Comparison of ENCODE assay signal across 21 cellular contexts in genomic region chr9:11235061-11235460, GRCh38.
A peak's percentile ranks its signal among the peaks of the same experiment; 100 is the strongest.
DNase-seq lines count a peak whose midpoint lies in the region; FAIRE-seq and TF ChIP-seq lines count a peak whose summit lies in the region.
"Had no signal": no experiment of that assay in that cellular context is flagged by ENCODE, and none has a peak within 500 bp of the region (broad histone marks: within the 10 kb centered on the region; RNA-seq: fewer than 3 reads in every experiment).

No MANE protein-coding gene starts in this region.

- H3K27ac ChIP-seq in astrocyte (ENCODE audit: low read depth, low read length) (no peak overlapping the region), mesenchymal stem cell (ENCODE audit: low read length, poor library complexity, severe bottlenecking) (no peak overlapping the region), trophoblast cell (ENCODE audit: low read depth, low read length) (peak overlapping the region; percentile 66)

- H3K27me3 ChIP-seq in astrocyte (ENCODE audit: insufficient read depth, low read length) (no peaks in the 10 kb centered on the region), mesenchymal stem cell (ENCODE audit: control insufficient read depth in 1 of 2, insufficient read depth in 1 of 2, low read length in 2 of 2) (no peaks in the 10 kb centered on the region), trophoblast cell (ENCODE audit: insufficient read depth, low read length) (no peaks in the 10 kb centered on the region)
- H3K27me3 ChIP-seq: BE2C had no signal

- no peak for TF ChIP-seq POLR2A in H54 (IDR thresholded peaks at IDR 0.05; ENCODE audit: low read depth, low read length)

- H2AFZ ChIP-seq in astrocyte (ENCODE audit: low read depth, low read length) (no peak overlapping the region), mesenchymal stem cell (ENCODE audit: low read depth, low read length) (no peak overlapping the region), trophoblast cell (ENCODE audit: insufficient read depth, low read length, poor library complexity) (no peak overlapping the region)

- H3K18ac ChIP-seq in mesenchymal stem cell (ENCODE audit: low read depth in 1 of 2, low read length in 2 of 2) (no peak overlapping the region), trophoblast cell (ENCODE audit: low read length) (no peak overlapping the region)

- H3K4me2 ChIP-seq in astrocyte (ENCODE audit: low read length) (no peak overlapping the region), mesenchymal stem cell (ENCODE audit: low read length, poor library complexity, severe bottlenecking) (no peak overlapping the region), trophoblast cell (ENCODE audit: low read length) (peak overlapping the region; percentile 19)

- H3K9me3 ChIP-seq in astrocyte (ENCODE audit: insufficient read depth, low read depth, low read length), result no peaks in the 10 kb centered on the region
- H3K9me3 ChIP-seq in mesenchymal stem cell (ENCODE audit: control insufficient read depth, low read length), result peaks cover 16% of the 10 kb centered on the region
- H3K9me3 ChIP-seq in trophoblast cell (ENCODE audit: insufficient read depth, low read depth, low read length), result no peaks in the 10 kb centered on the region
- H3K9me3 ChIP-seq: BE2C, HAP-1 had no signal

- H3K9ac ChIP-seq in astrocyte (ENCODE audit: low read length) (no peak overlapping the region), mesenchymal stem cell (ENCODE audit: low read length) (no peak overlapping the region), trophoblast cell (ENCODE audit: low read length) (no peak overlapping the region)

- H3K36me3 ChIP-seq in astrocyte (ENCODE audit: insufficient read depth, low read length) (no peaks in the 10 kb centered on the region), mesenchymal stem cell (ENCODE audit: control insufficient read depth in 1 of 2, insufficient read depth in 2 of 2, low read depth in 1 of 2, low read length in 2 of 2) (no peaks in the 10 kb centered on the region), trophoblast cell (ENCODE audit: control insufficient read depth in 1 of 2, insufficient read depth in 2 of 2, low read length in 2 of 2) (no peaks in the 10 kb centered on the region)
- H3K36me3 ChIP-seq: BE2C, HAP-1 had no signal

- H2AK5ac ChIP-seq in mesenchymal stem cell (ENCODE audit: low read length, severe bottlenecking) (no peak overlapping the region), trophoblast cell (ENCODE audit: low read length) (no peak overlapping the region)

- H4K91ac ChIP-seq in mesenchymal stem cell (ENCODE audit: low read length), result no peak overlapping the region
- peak overlapping the region; percentile 23 for H4K91ac ChIP-seq in trophoblast cell (ENCODE audit: low read depth, low read length)

- no peak overlapping the region for H2BK120ac ChIP-seq in mesenchymal stem cell (ENCODE audit: low read depth, low read length)
- H2BK120ac ChIP-seq in trophoblast cell (ENCODE audit: insufficient read depth, low read length, poor library complexity), result no peak overlapping the region

- WGBS in mesenchymal stem cell, result 53% methylated on average over 2 of the region's 2 CpGs
- no CpG with 5 or more reads among the region's 2 CpGs for WGBS in trophoblast cell (ENCODE audit: extremely low coverage, insufficient coverage, insufficient read length)

- H3K4ac ChIP-seq in mesenchymal stem cell (ENCODE audit: low read depth in 1 of 2, low read length in 2 of 2), result no peak overlapping the region
- no peak overlapping the region for H3K4ac ChIP-seq in trophoblast cell (ENCODE audit: low read depth, low read length)

- H4K12ac ChIP-seq in trophoblast cell (ENCODE audit: low read depth, low read length), result no peak overlapping the region

- H3K27me3 Mint-ChIP-seq in astrocyte (ENCODE audit: low read depth, unreplicated experiment) (no peaks in the 10 kb centered on the region), immature natural killer cell (ENCODE audit: low read depth in 3 of 3) (no peaks in the 10 kb centered on the region)
- H3K27me3 Mint-ChIP-seq: CD4-positive, CD25-positive, alpha-beta regulatory T cell; CD8-positive, alpha-beta memory T cell had no signal

- FAIRE-seq in astrocyte (lab: Jason Lieb, UNC), result no peak
- FAIRE-seq in H54 (lab: Jason Lieb, UNC), result no peak
- FAIRE-seq: A204.1, GM12878 had no signal

- no peak overlapping the region for H2BK5ac ChIP-seq in mesenchymal stem cell (ENCODE audit: low read depth, low read length, poor library complexity, severe bottlenecking)
- H2BK5ac ChIP-seq in trophoblast cell (ENCODE audit: low read depth, low read length, poor library complexity), result no peak overlapping the region

- no peaks in the 10 kb centered on the region for H4K20me1 ChIP-seq in astrocyte (ENCODE audit: insufficient read depth, low read length)

- no peaks in the 10 kb centered on the region for H3K79me1 ChIP-seq in mesenchymal stem cell (replicated peaks; ENCODE audit: low read length, poor library complexity, severe bottlenecking)
- H3K79me1 ChIP-seq in trophoblast cell (ENCODE audit: low read length), result no peaks in the 10 kb centered on the region

- DNase-seq in astrocyte (ENCODE audit: low read depth), result no peak
- peak; percentile 12 for DNase-seq in mesenchymal stem cell
- DNase-seq in trophoblast cell, result no peak
- no peak for DNase-seq in activated effector memory CD4-positive, alpha-beta T cell treated with anti-CD3 and anti-CD28 coated beads, Interleukin-2, amount 50 U/mL, for 16 hours
- DNase-seq in NCI-H82 treated with DMSO at 0.1 percent for 48 hours (lab: John Stamatoyannopoulos, UW; ENCODE audit: unreplicated experiment), result no peak
- DNase-seq in H54 (ENCODE audit: insufficient read length, low spot score), result no peak
- no peak for DNase-seq in immature natural killer cell
- DNase-seq: ACHN; BE2C; C1 segment of cervical spinal cord; CD4-positive, CD25-positive, alpha-beta regulatory T cell; CD8-positive, alpha-beta memory T cell; COR-L47; DMS 273 treated with DMSO at 0.1 percent for 48 hours; DMS53; DND-41; EL; GOT3 had no signal

- no peak overlapping the region for H3K4me3 ChIP-seq in astrocyte (ENCODE audit: insufficient read depth, low read depth, low read length)
- H3K4me3 ChIP-seq in mesenchymal stem cell (ENCODE audit: insufficient read depth in 1 of 2, low read depth in 1 of 2, low read length in 2 of 2), result no peak overlapping the region
- H3K4me3 ChIP-seq in trophoblast cell (ENCODE audit: low read depth, low read length), result no peak overlapping the region
- H3K4me3 ChIP-seq: GM12878, HAP-1 had no signal

- H2BK15ac ChIP-seq in mesenchymal stem cell (ENCODE audit: low read depth, poor library complexity, severe bottlenecking), result no peak overlapping the region

- H3K36me3 Mint-ChIP-seq in astrocyte (ENCODE audit: low read depth, unreplicated experiment), result no peaks in the 10 kb centered on the region
- peaks cover 0 to 8% (median 0%) of the 10 kb centered on the region in 3 donors for H3K36me3 Mint-ChIP-seq in immature natural killer cell
- H3K36me3 Mint-ChIP-seq: CD4-positive, CD25-positive, alpha-beta regulatory T cell; CD8-positive, alpha-beta memory T cell had no signal

- H3K4me1 Mint-ChIP-seq in astrocyte (ENCODE audit: low read depth, unreplicated experiment) (peaks cover 18% of the 10 kb centered on the region), immature natural killer cell (no peaks in the 10 kb centered on the region)
- H3K4me1 Mint-ChIP-seq: CD4-positive, CD25-positive, alpha-beta regulatory T cell; CD8-positive, alpha-beta memory T cell had no signal

- H2BK12ac ChIP-seq in mesenchymal stem cell (ENCODE audit: low read length in 2 of 2), result no peak overlapping the region
- no peak overlapping the region for H2BK12ac ChIP-seq in trophoblast cell (ENCODE audit: low read length)

- H3K79me2 ChIP-seq in astrocyte (ENCODE audit: insufficient read depth, low read length) (no peaks in the 10 kb centered on the region), trophoblast cell (ENCODE audit: control insufficient read depth, insufficient read depth, low read length, poor library complexity) (no peaks in the 10 kb centered on the region)

- H3K4me3 Mint-ChIP-seq in astrocyte (ENCODE audit: unreplicated experiment) (no peak overlapping the region), immature natural killer cell (no peak overlapping the region)
- H3K4me3 Mint-ChIP-seq: CD4-positive, CD25-positive, alpha-beta regulatory T cell; CD8-positive, alpha-beta memory T cell had no signal

- TF ChIP-seq CTCF in astrocyte (IDR thresholded peaks at IDR 0.05; ENCODE audit: insufficient read depth, low read depth, low read length), result no peak

- H3K9me3 Mint-ChIP-seq in astrocyte (ENCODE audit: unreplicated experiment), result peaks cover 6% of the 10 kb centered on the region
- peaks cover 11 to 69% (median 47%) of the 10 kb centered on the region in 6 donors for H3K9me3 Mint-ChIP-seq in immature natural killer cell

- H3K14ac ChIP-seq in mesenchymal stem cell (ENCODE audit: low read length in 2 of 2) (no peak overlapping the region), trophoblast cell (ENCODE audit: low read length) (no peak overlapping the region)

- no peaks in the 10 kb centered on the region for H3K4me1 ChIP-seq in astrocyte (ENCODE audit: insufficient read depth, low read length)
- no peaks in the 10 kb centered on the region for H3K4me1 ChIP-seq in mesenchymal stem cell (ENCODE audit: control insufficient read depth, insufficient read depth, low read depth, low read length)
- peaks cover 3 to 8% of the 10 kb centered on the region in 2 experiments for H3K4me1 ChIP-seq in trophoblast cell (ENCODE audit: control insufficient read depth in 1 of 2, insufficient read depth in 2 of 2, low read length in 2 of 2)
- H3K4me1 ChIP-seq: BE2C, HAP-1 had no signal

- no peak overlapping the region for H3K23ac ChIP-seq in mesenchymal stem cell (ENCODE audit: low read length in 2 of 2)
- H3K23ac ChIP-seq in trophoblast cell (ENCODE audit: low read length), result no peak overlapping the region

- no peak overlapping the region for H4K8ac ChIP-seq in mesenchymal stem cell (ENCODE audit: low read length)
- no peak overlapping the region for H4K8ac ChIP-seq in trophoblast cell (ENCODE audit: low read depth, low read length)

- H3K27ac Mint-ChIP-seq in astrocyte (ENCODE audit: unreplicated experiment), result peak overlapping the region; percentile 58
- H3K27ac Mint-ChIP-seq in immature natural killer cell, result no peak overlapping the region
- H3K27ac Mint-ChIP-seq: CD4-positive, CD25-positive, alpha-beta regulatory T cell; CD8-positive, alpha-beta memory T cell had no signal
